1 cellular context compared by ENCODE assay signal in genomic region chr1:85849660-85850059, GRCh38.
TF ChIP-seq lines count a peak whose summit lies in the region.

No MANE protein-coding gene starts in this region.

TF ChIP-seq in GM23338, 12 proteins besides CTCF, POLR2A, EP300 and RAD21:
- TF ChIP-seq ZNF462 (CRISPR knock-in tag; IDR thresholded peaks at IDR 0.05): no peak
- TF ChIP-seq NANOG (IDR thresholded peaks at IDR 0.05; ENCODE audit: borderline replicate concordance): no peak
- no peak for TF ChIP-seq EZH2 (IDR thresholded peaks at IDR 0.05; ENCODE audit: low read depth, unreplicated experiment)
